ENCODE assay signal across 26 cellular contexts in the genomic region with DNA sequence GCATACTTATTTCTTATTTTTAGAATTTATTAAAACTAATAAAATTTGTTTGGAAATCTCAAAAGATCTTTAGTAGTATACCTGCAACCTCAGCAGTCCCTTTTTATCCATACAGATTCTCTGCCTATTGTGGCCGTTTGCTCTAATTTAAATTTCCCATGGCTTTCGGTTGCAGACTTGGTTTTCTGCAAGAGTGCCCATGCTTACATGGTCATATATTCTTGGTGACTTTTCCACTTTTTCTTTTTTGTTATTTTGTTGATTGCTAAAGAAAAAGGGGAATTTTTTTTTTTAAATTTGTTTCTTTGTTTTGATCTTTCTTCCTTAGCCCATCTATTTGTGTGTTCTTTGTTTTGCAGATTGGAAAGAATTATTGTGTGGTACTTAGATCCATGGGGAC.
"Had no signal": no experiment of that assay in that cellular context is flagged by ENCODE, and none has a peak within 500 bp of the region (broad histone marks: within the 10 kb centered on the region; RNA-seq: fewer than 3 reads in every experiment).

No MANE protein-coding gene starts in this region.

- H3K27ac ChIP-seq: adrenal gland, body of pancreas, colonic mucosa, gastrocnemius medialis, hepatocyte, parathyroid adenoma, stomach, suprapubic skin, tibial artery had no signal

- H3K27me3 ChIP-seq: adrenal gland, body of pancreas, colonic mucosa, gastrocnemius medialis, hepatocyte, stomach, suprapubic skin, tibial artery had no signal

- H2AFZ ChIP-seq: hepatocyte, parathyroid adenoma had no signal

- H3K9me3 Mint-ChIP-seq: activated naive CD4-positive, alpha-beta T cell treated with anti-CD3 and anti-CD28 coated beads, Interleukin-2, amount 50 U/mL, for 72 hours; effector memory CD8-positive, alpha-beta T cell; nephron progenitor cell; T-helper 2 cell treated with Interferon-gamma antibody and Interleukin-4, amounts not matched to agents 5 μg/mL and 100 μg/mL, for 36 hours had no signal

- ATAC-seq: activated CD4-positive, alpha-beta T cell treated with anti-CD3 and anti-CD28 coated beads for 36 hours; activated CD8-positive, alpha-beta memory T cell treated with anti-CD3 and anti-CD28 coated beads, Interleukin-2, amount 10 ng/mL, durations not matched to agents 7 days and 5 days; activated CD8-positive, alpha-beta T cell treated with anti-CD3 and anti-CD28 coated beads, Interleukin-2, amount 10 ng/mL, durations not matched to agents 7 days and 5 days; activated naive CD4-positive, alpha-beta T cell treated with anti-CD3 and anti-CD28 coated beads, Interleukin-2, amount 50 U/mL, for 72 hours; body of pancreas; effector memory CD8-positive, alpha-beta T cell; gastrocnemius medialis; left ventricle myocardium superior; right cardiac atrium had no signal

- H3K4me2 ChIP-seq: hepatocyte had no signal

- H3K4me3 Mint-ChIP-seq: activated CD4-positive, alpha-beta T cell treated with anti-CD3 and anti-CD28 coated beads for 36 hours; activated CD8-positive, alpha-beta memory T cell treated with anti-CD3 and anti-CD28 coated beads, Interleukin-2, amount 10 ng/mL, durations not matched to agents 7 days and 5 days; activated CD8-positive, alpha-beta T cell treated with anti-CD3 and anti-CD28 coated beads, Interleukin-2, amount 10 ng/mL, durations not matched to agents 7 days and 5 days; effector memory CD8-positive, alpha-beta T cell; nephron progenitor cell; T-helper 2 cell treated with Interferon-gamma antibody and Interleukin-4, amounts not matched to agents 5 μg/mL and 100 μg/mL, for 36 hours had no signal

- H3K4me1 ChIP-seq: colonic mucosa, parathyroid adenoma, suprapubic skin, tibial artery had no signal

- H3K79me2 ChIP-seq: parathyroid adenoma had no signal

- H3K36me3 ChIP-seq: adrenal gland, colonic mucosa, gastrocnemius medialis, suprapubic skin had no signal

- H3K27me3 Mint-ChIP-seq: activated CD4-positive, alpha-beta T cell treated with anti-CD3 and anti-CD28 coated beads for 36 hours; activated CD8-positive, alpha-beta memory T cell treated with anti-CD3 and anti-CD28 coated beads, Interleukin-2, amount 10 ng/mL, durations not matched to agents 7 days and 5 days; effector memory CD8-positive, alpha-beta T cell had no signal

- H3K4me3 ChIP-seq: adrenal gland, body of pancreas, colonic mucosa, gastrocnemius medialis, hepatocyte, stomach, suprapubic skin, tibial artery had no signal

- H3K9ac ChIP-seq: parathyroid adenoma had no signal

- DNase-seq: activated CD4-positive, alpha-beta T cell treated with anti-CD3 and anti-CD28 coated beads for 36 hours; activated CD4-positive, CD25-positive, alpha-beta regulatory T cell; activated CD8-positive, alpha-beta memory T cell treated with anti-CD3 and anti-CD28 coated beads, Interleukin-2, amount 10 ng/mL, durations not matched to agents 7 days and 5 days; activated CD8-positive, alpha-beta T cell treated with anti-CD3 and anti-CD28 coated beads, Interleukin-2, amount 10 ng/mL, durations not matched to agents 7 days and 5 days; activated naive CD4-positive, alpha-beta T cell; activated T-cell treated with anti-CD3 and anti-CD28 coated beads, Interleukin-2, amount 50 U/mL, for 48 hours; adrenal gland; aorta; body of pancreas; colonic mucosa; effector memory CD8-positive, alpha-beta T cell; erythroblast; gastrocnemius medialis; islet precursor cell; left ventricle myocardium superior; nephron progenitor cell; right cardiac atrium; stimulated activated CD4-positive, alpha-beta T cell treated with anti-CD3 and anti-CD28 coated beads, Interleukin-4, amount 100 ng/mL, for 1 hour; stomach; T-helper 1 cell; tibial artery had no signal

- H3K9me3 ChIP-seq: adrenal gland, body of pancreas, colonic mucosa, gastrocnemius medialis, stomach, suprapubic skin, tibial artery had no signal

- H3K27ac Mint-ChIP-seq: activated CD4-positive, alpha-beta T cell treated with anti-CD3 and anti-CD28 coated beads for 36 hours; activated CD8-positive, alpha-beta memory T cell treated with anti-CD3 and anti-CD28 coated beads, Interleukin-2, amount 10 ng/mL, durations not matched to agents 7 days and 5 days; activated CD8-positive, alpha-beta T cell treated with anti-CD3 and anti-CD28 coated beads, Interleukin-2, amount 10 ng/mL, durations not matched to agents 7 days and 5 days; activated naive CD4-positive, alpha-beta T cell treated with anti-CD3 and anti-CD28 coated beads, Interleukin-2, amount 50 U/mL, for 72 hours; effector memory CD8-positive, alpha-beta T cell; nephron progenitor cell; T-helper 2 cell treated with Interferon-gamma antibody and Interleukin-4, amounts not matched to agents 5 μg/mL and 100 μg/mL, for 36 hours had no signal
